Comparison of ENCODE assay signal across 1 cellular context in the genomic region with DNA sequence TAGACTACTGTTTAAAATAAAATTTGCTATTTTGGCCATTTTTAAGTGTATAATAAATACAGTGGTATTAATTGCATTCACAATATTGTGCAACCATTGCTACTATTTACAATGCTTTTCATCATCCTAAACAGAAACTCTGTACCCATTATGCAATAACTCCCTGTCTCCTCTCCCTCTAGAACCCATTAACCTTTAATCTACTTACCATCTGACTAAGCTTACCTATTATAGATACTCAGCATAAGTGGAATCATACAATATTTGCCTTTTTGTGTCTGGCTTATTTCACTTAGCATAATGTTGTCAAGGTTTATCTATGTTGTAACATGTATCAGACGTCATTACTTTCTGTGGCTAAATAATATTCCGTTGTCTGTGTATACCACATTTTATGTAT.
A peak's percentile ranks its signal among the peaks of the same experiment; 100 is the strongest.
TF ChIP-seq lines count a peak whose summit lies in the region.

No MANE protein-coding gene starts in this region.

TF ChIP-seq in HepG2, 621 proteins besides CTCF, POLR2A, EP300 and RAD21 (continued from another document and continues in another):
- TF ChIP-seq, protein P1, sequence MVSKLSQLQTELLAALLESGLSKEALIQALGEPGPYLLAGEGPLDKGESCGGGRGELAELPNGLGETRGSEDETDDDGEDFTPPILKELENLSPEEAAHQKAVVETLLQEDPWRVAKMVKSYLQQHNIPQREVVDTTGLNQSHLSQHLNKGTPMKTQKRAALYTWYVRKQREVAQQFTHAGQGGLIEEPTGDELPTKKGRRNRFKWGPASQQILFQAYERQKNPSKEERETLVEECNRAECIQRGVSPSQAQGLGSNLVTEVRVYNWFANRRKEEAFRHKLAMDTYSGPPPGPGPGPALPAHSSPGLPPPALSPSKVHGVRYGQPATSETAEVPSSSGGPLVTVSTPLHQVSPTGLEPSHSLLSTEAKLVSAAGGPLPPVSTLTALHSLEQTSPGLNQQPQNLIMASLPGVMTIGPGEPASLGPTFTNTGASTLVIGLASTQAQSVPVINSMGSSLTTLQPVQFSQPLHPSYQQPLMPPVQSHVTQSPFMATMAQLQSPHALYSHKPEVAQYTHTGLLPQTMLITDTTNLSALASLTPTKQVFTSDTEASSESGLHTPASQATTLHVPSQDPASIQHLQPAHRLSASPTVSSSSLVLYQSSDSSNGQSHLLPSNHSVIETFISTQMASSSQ (IDR thresholded peaks at IDR 0.05; ENCODE audit: low read depth): 0 out of 2 replicates have a peak, but pooled peaks have one; percentile 50
- TF ChIP-seq, protein P1 (CRISPR knock-in tag; IDR thresholded peaks at IDR 0.05; ENCODE audit: borderline replicate concordance): no peak; the same call in 1 of the 2 replicates
- TF ChIP-seq TEAD3 (CRISPR knock-in tag; optimal IDR thresholded peaks at IDR 0.05; ENCODE audit: borderline replicate concordance): no peak
- TF ChIP-seq ZNF816 (CRISPR knock-in tag; IDR thresholded peaks at IDR 0.05; ENCODE audit: borderline replicate concordance): no peak
- TF ChIP-seq, protein P2, sequence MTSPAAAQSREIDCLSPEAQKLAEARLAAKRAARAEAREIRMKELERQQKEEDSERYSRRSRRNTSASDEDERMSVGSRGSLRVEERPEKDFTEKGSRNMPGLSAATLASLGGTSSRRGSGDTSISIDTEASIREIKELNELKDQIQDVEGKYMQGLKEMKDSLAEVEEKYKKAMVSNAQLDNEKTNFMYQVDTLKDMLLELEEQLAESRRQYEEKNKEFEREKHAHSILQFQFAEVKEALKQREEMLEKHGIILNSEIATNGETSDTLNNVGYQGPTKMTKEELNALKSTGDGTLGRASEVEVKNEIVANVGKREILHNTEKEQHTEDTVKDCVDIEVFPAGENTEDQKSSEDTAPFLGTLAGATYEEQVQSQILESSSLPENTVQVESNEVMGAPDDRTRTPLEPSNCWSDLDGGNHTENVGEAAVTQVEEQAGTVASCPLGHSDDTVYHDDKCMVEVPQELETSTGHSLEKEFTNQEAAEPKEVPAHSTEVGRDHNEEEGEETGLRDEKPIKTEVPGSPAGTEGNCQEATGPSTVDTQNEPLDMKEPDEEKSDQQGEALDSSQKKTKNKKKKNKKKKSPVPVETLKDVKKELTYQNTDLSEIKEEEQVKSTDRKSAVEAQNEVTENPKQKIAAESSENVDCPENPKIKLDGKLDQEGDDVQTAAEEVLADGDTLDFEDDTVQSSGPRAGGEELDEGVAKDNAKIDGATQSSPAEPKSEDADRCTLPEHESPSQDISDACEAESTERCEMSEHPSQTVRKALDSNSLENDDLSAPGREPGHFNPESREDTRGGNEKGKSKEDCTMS (CRISPR knock-in tag; conservative IDR thresholded peaks at IDR 0.05): no peak
- TF ChIP-seq ATF7 (IDR thresholded peaks at IDR 0.05): peak; percentile 73
- no peak for TF ChIP-seq ATF7 (CRISPR knock-in tag; IDR thresholded peaks at IDR 0.05)
- TF ChIP-seq, protein P3, sequence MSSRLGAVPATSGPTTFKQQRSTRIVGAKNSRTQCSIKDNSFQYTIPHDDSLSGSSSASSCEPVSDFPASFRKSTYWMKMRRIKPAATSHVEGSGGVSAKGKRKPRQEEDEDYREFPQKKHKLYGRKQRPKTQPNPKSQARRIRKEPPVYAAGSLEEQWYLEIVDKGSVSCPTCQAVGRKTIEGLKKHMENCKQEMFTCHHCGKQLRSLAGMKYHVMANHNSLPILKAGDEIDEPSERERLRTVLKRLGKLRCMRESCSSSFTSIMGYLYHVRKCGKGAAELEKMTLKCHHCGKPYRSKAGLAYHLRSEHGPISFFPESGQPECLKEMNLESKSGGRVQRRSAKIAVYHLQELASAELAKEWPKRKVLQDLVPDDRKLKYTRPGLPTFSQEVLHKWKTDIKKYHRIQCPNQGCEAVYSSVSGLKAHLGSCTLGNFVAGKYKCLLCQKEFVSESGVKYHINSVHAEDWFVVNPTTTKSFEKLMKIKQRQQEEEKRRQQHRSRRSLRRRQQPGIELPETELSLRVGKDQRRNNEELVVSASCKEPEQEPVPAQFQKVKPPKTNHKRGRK (CRISPR knock-in tag; IDR thresholded peaks at IDR 0.05): no peak
- no peak for TF ChIP-seq CBX1 (IDR thresholded peaks at IDR 0.05; ENCODE audit: low read depth)
- TF ChIP-seq BHLHE40 (IDR thresholded peaks at IDR 0.05; ENCODE audit: low read length): no peak
- no peak for TF ChIP-seq NPAS2 (CRISPR knock-in tag; IDR thresholded peaks at IDR 0.05; ENCODE audit: borderline replicate concordance)
- TF ChIP-seq PTBP1 (IDR thresholded peaks at IDR 0.05; ENCODE audit: low read depth, low read length, poor library complexity, severe bottlenecking): no peak
- TF ChIP-seq, protein P4, sequence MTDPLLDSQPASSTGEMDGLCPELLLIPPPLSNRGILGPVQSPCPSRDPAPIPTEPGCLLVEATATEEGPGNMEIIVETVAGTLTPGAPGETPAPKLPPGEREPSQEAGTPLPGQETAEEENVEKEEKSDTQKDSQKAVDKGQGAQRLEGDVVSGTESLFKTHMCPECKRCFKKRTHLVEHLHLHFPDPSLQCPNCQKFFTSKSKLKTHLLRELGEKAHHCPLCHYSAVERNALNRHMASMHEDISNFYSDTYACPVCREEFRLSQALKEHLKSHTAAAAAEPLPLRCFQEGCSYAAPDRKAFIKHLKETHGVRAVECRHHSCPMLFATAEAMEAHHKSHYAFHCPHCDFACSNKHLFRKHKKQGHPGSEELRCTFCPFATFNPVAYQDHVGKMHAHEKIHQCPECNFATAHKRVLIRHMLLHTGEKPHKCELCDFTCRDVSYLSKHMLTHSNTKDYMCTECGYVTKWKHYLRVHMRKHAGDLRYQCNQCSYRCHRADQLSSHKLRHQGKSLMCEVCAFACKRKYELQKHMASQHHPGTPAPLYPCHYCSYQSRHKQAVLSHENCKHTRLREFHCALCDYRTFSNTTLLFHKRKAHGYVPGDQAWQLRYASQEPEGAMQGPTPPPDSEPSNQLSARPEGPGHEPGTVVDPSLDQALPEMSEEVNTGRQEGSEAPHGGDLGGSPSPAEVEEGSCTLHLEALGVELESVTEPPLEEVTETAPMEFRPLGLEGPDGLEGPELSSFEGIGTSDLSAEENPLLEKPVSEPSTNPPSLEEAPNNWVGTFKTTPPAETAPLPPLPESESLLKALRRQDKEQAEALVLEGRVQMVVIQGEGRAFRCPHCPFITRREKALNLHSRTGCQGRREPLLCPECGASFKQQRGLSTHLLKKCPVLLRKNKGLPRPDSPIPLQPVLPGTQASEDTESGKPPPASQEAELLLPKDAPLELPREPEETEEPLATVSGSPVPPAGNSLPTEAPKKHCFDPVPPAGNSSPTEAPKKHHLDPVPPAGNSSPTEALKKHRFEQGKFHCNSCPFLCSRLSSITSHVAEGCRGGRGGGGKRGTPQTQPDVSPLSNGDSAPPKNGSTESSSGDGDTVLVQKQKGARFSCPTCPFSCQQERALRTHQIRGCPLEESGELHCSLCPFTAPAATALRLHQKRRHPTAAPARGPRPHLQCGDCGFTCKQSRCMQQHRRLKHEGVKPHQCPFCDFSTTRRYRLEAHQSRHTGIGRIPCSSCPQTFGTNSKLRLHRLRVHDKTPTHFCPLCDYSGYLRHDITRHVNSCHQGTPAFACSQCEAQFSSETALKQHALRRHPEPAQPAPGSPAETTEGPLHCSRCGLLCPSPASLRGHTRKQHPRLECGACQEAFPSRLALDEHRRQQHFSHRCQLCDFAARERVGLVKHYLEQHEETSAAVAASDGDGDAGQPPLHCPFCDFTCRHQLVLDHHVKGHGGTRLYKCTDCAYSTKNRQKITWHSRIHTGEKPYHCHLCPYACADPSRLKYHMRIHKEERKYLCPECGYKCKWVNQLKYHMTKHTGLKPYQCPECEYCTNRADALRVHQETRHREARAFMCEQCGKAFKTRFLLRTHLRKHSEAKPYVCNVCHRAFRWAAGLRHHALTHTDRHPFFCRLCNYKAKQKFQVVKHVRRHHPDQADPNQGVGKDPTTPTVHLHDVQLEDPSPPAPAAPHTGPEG (CRISPR knock-in tag; IDR thresholded peaks at IDR 0.05): no peak
- no peak for TF ChIP-seq ZNF501 (CRISPR knock-in tag; IDR thresholded peaks at IDR 0.05)
- TF ChIP-seq, protein P5, sequence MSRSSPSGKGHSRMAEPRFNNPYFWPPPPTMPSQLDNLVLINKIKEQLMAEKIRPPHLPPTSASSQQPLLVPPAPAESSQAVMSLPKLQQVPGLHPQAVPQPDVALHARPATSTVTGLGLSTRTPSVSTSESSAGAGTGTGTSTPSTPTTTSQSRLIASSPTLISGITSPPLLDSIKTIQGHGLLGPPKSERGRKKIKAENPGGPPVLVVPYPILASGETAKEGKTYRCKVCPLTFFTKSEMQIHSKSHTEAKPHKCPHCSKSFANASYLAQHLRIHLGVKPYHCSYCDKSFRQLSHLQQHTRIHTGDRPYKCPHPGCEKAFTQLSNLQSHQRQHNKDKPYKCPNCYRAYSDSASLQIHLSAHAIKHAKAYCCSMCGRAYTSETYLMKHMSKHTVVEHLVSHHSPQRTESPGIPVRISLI (CRISPR knock-in tag; IDR thresholded peaks at IDR 0.05; ENCODE audit: borderline replicate concordance): no peak
- TF ChIP-seq, protein P6, sequence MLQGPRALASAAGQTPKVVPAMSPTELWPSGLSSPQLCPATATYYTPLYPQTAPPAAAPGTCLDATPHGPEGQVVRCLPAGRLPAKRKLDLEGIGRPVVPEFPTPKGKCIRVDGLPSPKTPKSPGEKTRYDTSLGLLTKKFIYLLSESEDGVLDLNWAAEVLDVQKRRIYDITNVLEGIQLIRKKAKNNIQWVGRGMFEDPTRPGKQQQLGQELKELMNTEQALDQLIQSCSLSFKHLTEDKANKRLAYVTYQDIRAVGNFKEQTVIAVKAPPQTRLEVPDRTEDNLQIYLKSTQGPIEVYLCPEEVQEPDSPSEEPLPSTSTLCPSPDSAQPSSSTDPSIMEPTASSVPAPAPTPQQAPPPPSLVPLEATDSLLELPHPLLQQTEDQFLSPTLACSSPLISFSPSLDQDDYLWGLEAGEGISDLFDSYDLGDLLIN (CRISPR knock-in tag; IDR thresholded peaks at IDR 0.05; ENCODE audit: borderline replicate concordance): no peak
- peak; percentile 57; the same call in 1 of the 2 replicates for TF ChIP-seq ZNF629 (CRISPR knock-in tag; conservative IDR thresholded peaks at IDR 0.05)
- no peak for TF ChIP-seq ZNF780A (CRISPR knock-in tag; IDR thresholded peaks at IDR 0.05)
- TF ChIP-seq ZNF737 (CRISPR knock-in tag; IDR thresholded peaks at IDR 0.05; ENCODE audit: borderline replicate concordance): no peak
- TF ChIP-seq NR3C1 (CRISPR knock-in tag; IDR thresholded peaks at IDR 0.05): no peak
- TF ChIP-seq, protein P7, sequence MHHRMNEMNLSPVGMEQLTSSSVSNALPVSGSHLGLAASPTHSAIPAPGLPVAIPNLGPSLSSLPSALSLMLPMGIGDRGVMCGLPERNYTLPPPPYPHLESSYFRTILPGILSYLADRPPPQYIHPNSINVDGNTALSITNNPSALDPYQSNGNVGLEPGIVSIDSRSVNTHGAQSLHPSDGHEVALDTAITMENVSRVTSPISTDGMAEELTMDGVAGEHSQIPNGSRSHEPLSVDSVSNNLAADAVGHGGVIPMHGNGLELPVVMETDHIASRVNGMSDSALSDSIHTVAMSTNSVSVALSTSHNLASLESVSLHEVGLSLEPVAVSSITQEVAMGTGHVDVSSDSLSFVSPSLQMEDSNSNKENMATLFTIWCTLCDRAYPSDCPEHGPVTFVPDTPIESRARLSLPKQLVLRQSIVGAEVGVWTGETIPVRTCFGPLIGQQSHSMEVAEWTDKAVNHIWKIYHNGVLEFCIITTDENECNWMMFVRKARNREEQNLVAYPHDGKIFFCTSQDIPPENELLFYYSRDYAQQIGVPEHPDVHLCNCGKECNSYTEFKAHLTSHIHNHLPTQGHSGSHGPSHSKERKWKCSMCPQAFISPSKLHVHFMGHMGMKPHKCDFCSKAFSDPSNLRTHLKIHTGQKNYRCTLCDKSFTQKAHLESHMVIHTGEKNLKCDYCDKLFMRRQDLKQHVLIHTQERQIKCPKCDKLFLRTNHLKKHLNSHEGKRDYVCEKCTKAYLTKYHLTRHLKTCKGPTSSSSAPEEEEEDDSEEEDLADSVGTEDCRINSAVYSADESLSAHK (CRISPR knock-in tag; IDR thresholded peaks at IDR 0.05; ENCODE audit: borderline replicate concordance): no peak
- TF ChIP-seq RCOR2 (CRISPR knock-in tag; IDR thresholded peaks at IDR 0.05): peak; percentile 81
- no peak for TF ChIP-seq ZNF777 (CRISPR knock-in tag; IDR thresholded peaks at IDR 0.05)
- TF ChIP-seq ETV6 (CRISPR knock-in tag; conservative IDR thresholded peaks at IDR 0.05): no peak
- TF ChIP-seq ZNF260 (CRISPR knock-in tag; IDR thresholded peaks at IDR 0.05; ENCODE audit: borderline replicate concordance, low read depth): no peak
- no peak for TF ChIP-seq RELA (CRISPR knock-in tag; IDR thresholded peaks at IDR 0.05)
- TF ChIP-seq, protein P8, sequence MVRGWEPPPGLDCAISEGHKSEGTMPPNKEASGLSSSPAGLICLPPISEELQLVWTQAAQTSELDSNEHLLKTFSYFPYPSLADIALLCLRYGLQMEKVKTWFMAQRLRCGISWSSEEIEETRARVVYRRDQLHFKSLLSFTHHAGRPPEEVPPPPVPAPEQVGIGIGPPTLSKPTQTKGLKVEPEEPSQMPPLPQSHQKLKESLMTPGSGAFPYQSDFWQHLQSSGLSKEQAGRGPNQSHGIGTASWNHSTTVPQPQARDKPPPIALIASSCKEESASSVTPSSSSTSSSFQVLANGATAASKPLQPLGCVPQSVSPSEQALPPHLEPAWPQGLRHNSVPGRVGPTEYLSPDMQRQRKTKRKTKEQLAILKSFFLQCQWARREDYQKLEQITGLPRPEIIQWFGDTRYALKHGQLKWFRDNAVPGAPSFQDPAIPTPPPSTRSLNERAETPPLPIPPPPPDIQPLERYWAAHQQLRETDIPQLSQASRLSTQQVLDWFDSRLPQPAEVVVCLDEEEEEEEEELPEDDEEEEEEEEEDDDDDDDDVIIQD (CRISPR knock-in tag; IDR thresholded peaks at IDR 0.05; ENCODE audit: low read depth): peak; percentile 79; the same call in 1 of the 2 replicates
- no peak for TF ChIP-seq FIP1L1 (IDR thresholded peaks at IDR 0.05; ENCODE audit: borderline replicate concordance, insufficient read depth, low read depth, low read length)
- no peak for TF ChIP-seq MXI1 (IDR thresholded peaks at IDR 0.05; ENCODE audit: borderline replicate concordance, low read depth, low read length)
- no peak for TF ChIP-seq ZNF558 (CRISPR knock-in tag; IDR thresholded peaks at IDR 0.05; ENCODE audit: borderline replicate concordance)
- TF ChIP-seq ZNF878 (CRISPR knock-in tag; IDR thresholded peaks at IDR 0.05): peak; percentile 40; the same call in 1 of the 2 replicates
- TF ChIP-seq KMT2A (CRISPR knock-in tag; IDR thresholded peaks at IDR 0.05): no peak
- TF ChIP-seq HIVEP1 (CRISPR knock-in tag; IDR thresholded peaks at IDR 0.05): no peak
- TF ChIP-seq, protein P9, sequence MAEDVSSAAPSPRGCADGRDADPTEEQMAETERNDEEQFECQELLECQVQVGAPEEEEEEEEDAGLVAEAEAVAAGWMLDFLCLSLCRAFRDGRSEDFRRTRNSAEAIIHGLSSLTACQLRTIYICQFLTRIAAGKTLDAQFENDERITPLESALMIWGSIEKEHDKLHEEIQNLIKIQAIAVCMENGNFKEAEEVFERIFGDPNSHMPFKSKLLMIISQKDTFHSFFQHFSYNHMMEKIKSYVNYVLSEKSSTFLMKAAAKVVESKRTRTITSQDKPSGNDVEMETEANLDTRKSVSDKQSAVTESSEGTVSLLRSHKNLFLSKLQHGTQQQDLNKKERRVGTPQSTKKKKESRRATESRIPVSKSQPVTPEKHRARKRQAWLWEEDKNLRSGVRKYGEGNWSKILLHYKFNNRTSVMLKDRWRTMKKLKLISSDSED (CRISPR knock-in tag; IDR thresholded peaks at IDR 0.05): no peak
